Comparison of ENCODE assay signal across 1 cellular context in genomic region chr11:65961267-65962135, GRCh38.
TF ChIP-seq lines count a peak whose summit lies in the region.

TSS of gene SART1 (plus strand) at chr11:65961734. CDS start at chr11:65961781, 47 bp downstream.

TF ChIP-seq in K562, 482 proteins besides CTCF, POLR2A, EP300 and RAD21 (continued from another document and continues in another):
- TF ChIP-seq, protein P1, sequence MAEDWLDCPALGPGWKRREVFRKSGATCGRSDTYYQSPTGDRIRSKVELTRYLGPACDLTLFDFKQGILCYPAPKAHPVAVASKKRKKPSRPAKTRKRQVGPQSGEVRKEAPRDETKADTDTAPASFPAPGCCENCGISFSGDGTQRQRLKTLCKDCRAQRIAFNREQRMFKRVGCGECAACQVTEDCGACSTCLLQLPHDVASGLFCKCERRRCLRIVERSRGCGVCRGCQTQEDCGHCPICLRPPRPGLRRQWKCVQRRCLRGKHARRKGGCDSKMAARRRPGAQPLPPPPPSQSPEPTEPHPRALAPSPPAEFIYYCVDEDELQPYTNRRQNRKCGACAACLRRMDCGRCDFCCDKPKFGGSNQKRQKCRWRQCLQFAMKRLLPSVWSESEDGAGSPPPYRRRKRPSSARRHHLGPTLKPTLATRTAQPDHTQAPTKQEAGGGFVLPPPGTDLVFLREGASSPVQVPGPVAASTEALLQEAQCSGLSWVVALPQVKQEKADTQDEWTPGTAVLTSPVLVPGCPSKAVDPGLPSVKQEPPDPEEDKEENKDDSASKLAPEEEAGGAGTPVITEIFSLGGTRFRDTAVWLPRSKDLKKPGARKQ (CRISPR knock-in tag; IDR thresholded peaks at IDR 0.05), result no peak
- TF ChIP-seq ZNF407 (IDR thresholded peaks at IDR 0.05; ENCODE audit: low read depth) (peak; percentile 57; the same call in 1 of the 2 replicates), HDAC1 (IDR thresholded peaks at IDR 0.05) (peak; percentile 21 to 86; a peak in 2 of 4 replicates), L3MBTL2 (IDR thresholded peaks at IDR 0.05) (peak; percentile 68), PRDM10 (IDR thresholded peaks at IDR 0.05; ENCODE audit: partially characterized antibody) (peak; percentile 68), KLF1 (tag; IDR thresholded peaks at IDR 0.05) (peak; percentile 65), ZNF444 (CRISPR knock-in tag; IDR thresholded peaks at IDR 0.05) (no peak), ATF7 (IDR thresholded peaks at IDR 0.05) (peak; percentile 79), MITF (IDR thresholded peaks at IDR 0.05) (no peak; the same call in 1 of the 2 replicates), HMGXB4 (CRISPR knock-in tag; IDR thresholded peaks at IDR 0.05) (0 out of 2 replicates have a peak, but pooled peaks have one; percentile 41), HOMEZ (CRISPR knock-in tag; IDR thresholded peaks at IDR 0.05) (no peak), HDAC6 (IDR thresholded peaks at IDR 0.05; ENCODE audit: low read depth, low read length) (no peak), GATAD2B (IDR thresholded peaks at IDR 0.05; ENCODE audit: borderline replicate concordance) (no peak), ERF (CRISPR knock-in tag; IDR thresholded peaks at IDR 0.05) (peak; percentile 47; the same call in 1 of the 2 replicates), ZNF740 (CRISPR knock-in tag; IDR thresholded peaks at IDR 0.05) (no peak), ZNF740 (tag; IDR thresholded peaks at IDR 0.05) (no peak), C11orf30 (IDR thresholded peaks at IDR 0.05; ENCODE audit: low read depth) (peak; percentile 96), KAT8 (IDR thresholded peaks at IDR 0.05; ENCODE audit: low read depth) (peak; percentile 78; the same call in 1 of the 2 replicates), RFX7 (CRISPR knock-in tag; IDR thresholded peaks at IDR 0.05) (no peak), ZNF232 (CRISPR knock-in tag; IDR thresholded peaks at IDR 0.05) (no peak), ZNF324 (CRISPR knock-in tag; IDR thresholded peaks at IDR 0.05) (no peak), NR3C1 (CRISPR knock-in tag; IDR thresholded peaks at IDR 0.05) (no peak), RERE (CRISPR knock-in tag; IDR thresholded peaks at IDR 0.05; ENCODE audit: borderline replicate concordance) (no peak), ZNF764 (CRISPR knock-in tag; IDR thresholded peaks at IDR 0.05; ENCODE audit: low read depth) (no peak), ZNF583 (CRISPR knock-in tag; IDR thresholded peaks at IDR 0.05) (peak; percentile 35; the same call in 1 of the 2 replicates), U2AF2 (optimal IDR thresholded peaks at IDR 0.05; ENCODE audit: low read depth, low read length) (no peak), KLF16 (IDR thresholded peaks at IDR 0.05) (no peak), TAL1 (IDR thresholded peaks at IDR 0.05) (no peak)
